In genomic region chr17:72877348-72877747, GRCh38 we compare ENCODE assay signal across 30 cellular contexts.
"Had no signal": no experiment of that assay in that cellular context is flagged by ENCODE, and none has a peak within 500 bp of the region (broad histone marks: within the 10 kb centered on the region; RNA-seq: fewer than 3 reads in every experiment).

No MANE protein-coding gene starts in this region.

- H3K9me3 ChIP-seq: ovary, psoas muscle, testis, upper lobe of right lung, uterus had no signal

- DNase-seq: naive thymus-derived CD8-positive, alpha-beta T cell; nephron progenitor cell; occipital lobe; ovary; posterior cingulate gyrus; psoas muscle; right cardiac atrium; spleen; stimulated activated CD4-positive, alpha-beta T cell treated with anti-CD3 and anti-CD28 coated beads, Interleukin-12 subunit alpha, Interleukin-12 subunit beta, amount 100 ng/mL, for 4 hours; stimulated activated CD4-positive, alpha-beta T cell treated with anti-CD3 and anti-CD28 coated beads, Interleukin-1b, Interleukin-23, amount 100 ng/mL, for 48 hours; stimulated activated CD4-positive, alpha-beta T cell treated with anti-CD3 and anti-CD28 coated beads, Interleukin-4, amount 100 ng/mL, for 1 hour; stimulated activated CD4-positive, alpha-beta T cell treated with anti-CD3 and anti-CD28 coated beads, Interleukin-4, amount 100 ng/mL, for 4 hours; stimulated activated CD8-positive, alpha-beta memory T cell treated with anti-CD3 and anti-CD28 coated beads, Interleukin-4, amount 100 ng/mL, for 48 hours; stimulated activated naive CD4-positive, alpha-beta T cell; stimulated activated naive CD8-positive, alpha-beta T cell treated with anti-CD3 and anti-CD28 coated beads, Interleukin-15, amount 100 ng/mL, for 72 hours; stimulated activated naive CD8-positive, alpha-beta T cell treated with anti-CD3 and anti-CD28 coated beads, Interleukin-15, Interleukin-2, amounts not matched to agents 100 U/mL and 50 U/mL, for 24 hours; substantia nigra; testis; tibial artery; transverse colon; upper lobe of right lung; uterus had no signal

- H3K36me3 ChIP-seq: neural progenitor cell, ovary, upper lobe of right lung, uterus had no signal

- H3K27me3 ChIP-seq: neural progenitor cell, ovary, spleen, suprapubic skin, testis, tibial artery, transverse colon, upper lobe of right lung, uterus had no signal

- H2AFZ ChIP-seq: neural progenitor cell, parathyroid adenoma had no signal

- H3K79me2 ChIP-seq: parathyroid adenoma had no signal

- H3K27ac ChIP-seq: neural progenitor cell, ovary, parathyroid adenoma, psoas muscle, skin epidermis, spleen, suprapubic skin, testis, tibial artery, transverse colon, upper lobe of right lung, uterus had no signal

- H3K4me3 ChIP-seq: neural progenitor cell, ovary, psoas muscle, skin epidermis, smooth muscle cell, spleen, suprapubic skin, testis, tibial artery, transverse colon, upper lobe of right lung, uterus had no signal

- H3K4me2 ChIP-seq: neural progenitor cell, smooth muscle cell had no signal

- H3K9ac ChIP-seq: neural progenitor cell, parathyroid adenoma had no signal

- H3K4me1 ChIP-seq: neural progenitor cell, parathyroid adenoma, psoas muscle, spleen, suprapubic skin, testis, tibial artery, transverse colon, upper lobe of right lung, uterus had no signal

- ATAC-seq: naive thymus-derived CD8-positive, alpha-beta T cell; natural killer cell treated with Interleukin-12 subunit alpha and Interleukin-12 subunit beta and Interleukin-15 and Interleukin-18, amount 100 ng/mL, for 72 hours; psoas muscle; right cardiac atrium; sciatic nerve; stimulated activated memory B cell treated with anti-CD40 and anti-IgM and Interleukin-4, amounts not matched to agents 10 μg/mL and 1 μg/mL and 100 μg/mL, for 72 hours; stimulated activated naive CD8-positive, alpha-beta T cell treated with anti-CD3 and anti-CD28 coated beads, Interleukin-15, amount 100 ng/mL, for 72 hours; stimulated activated naive CD8-positive, alpha-beta T cell treated with anti-CD3 and anti-CD28 coated beads, Interleukin-15, Interleukin-2, amounts not matched to agents 100 U/mL and 50 U/mL, for 24 hours; upper lobe of right lung had no signal
